ENCODE assay signal across 9 cellular contexts in genomic region chr15:55741592-55742497, GRCh38. TPM values are rescaled to one million over a fixed set of nuclear protein-coding genes. Genes with fewer than 3 reads are reported as not detected.
DNase-seq lines count a peak whose midpoint lies in the region; ATAC-seq and TF ChIP-seq lines count a peak whose summit lies in the region.
"Had no signal": no experiment of that assay in that cellular context is flagged by ENCODE, and none has a peak within 500 bp of the region (broad histone marks: within the 10 kb centered on the region; RNA-seq: fewer than 3 reads in every experiment).

No MANE protein-coding gene starts in this region.

- no peak overlapping the region for H3K4me3 Mint-ChIP-seq in activated T-cell treated with anti-CD3 and anti-CD28 coated beads, Interleukin-2, amount 50 U/mL, for 4 hours

- TF ChIP-seq CTCF in HL-60 (IDR thresholded peaks at IDR 0.05; ENCODE audit: insufficient read depth, low read length): no peak

- H3K27me3 Mint-ChIP-seq in activated T-cell treated with anti-CD3 and anti-CD28 coated beads, Interleukin-2, amount 50 U/mL, for 4 hours (ENCODE audit: low read depth): peaks cover 39% of the 10 kb centered on the region

- H3K9me3 ChIP-seq in BLaER1 (no peaks in the 10 kb centered on the region), right cardiac atrium (ENCODE audit: control insufficient read depth, low read length) (no peaks in the 10 kb centered on the region)

- peak overlapping the region; percentile 99 for H3K4me2 ChIP-seq in BLaER1

- intact Hi-C loops in right cardiac atrium (cut with DNase I): no loop called here

- DNase-seq in HL-60 (ENCODE audit: low read depth in 1 of 2, low spot score in 1 of 2) (no peak), right cardiac atrium (peak in 2 of 3 donors; percentile 64 to 66), MV-4-11 (lab: John Stamatoyannopoulos, UW) (no peak), activated gamma-delta T cell (lab: John Stamatoyannopoulos, UW) (no peak)
- DNase-seq in activated T-cell treated with anti-CD3 and anti-CD28 coated beads, Interleukin-2, amount 50 U/mL, for 4 hours: no peak

- ATAC-seq in activated T-cell treated with anti-CD3 and anti-CD28 coated beads, Interleukin-2, amount 50 U/mL, for 4 hours: peak; percentile 34 to 51
- ATAC-seq in right cardiac atrium: no peak
- ATAC-seq in HG03571 (IDR thresholded peaks at IDR 0.05; ENCODE audit: unreplicated experiment): no peak

- H3K36me3 ChIP-seq in BLaER1: no peaks in the 10 kb centered on the region

- H3K4me1 ChIP-seq in BLaER1: peaks cover 27% of the 10 kb centered on the region
- H3K4me1 ChIP-seq in right cardiac atrium (ENCODE audit: control insufficient read depth, insufficient read depth, low read length): no peaks in the 10 kb centered on the region

- H3K9me3 Mint-ChIP-seq in activated T-cell treated with anti-CD3 and anti-CD28 coated beads, Interleukin-2, amount 50 U/mL, for 4 hours: no peaks in the 10 kb centered on the region

- no peaks in the 10 kb centered on the region for H3K36me3 Mint-ChIP-seq in activated T-cell treated with anti-CD3 and anti-CD28 coated beads, Interleukin-2, amount 50 U/mL, for 4 hours (ENCODE audit: insufficient read depth)

- H3K4me3 ChIP-seq in BLaER1 (peak overlapping the region; percentile 77), HL-60 (replicated peaks; ENCODE audit: insufficient read depth, low read length) (peak overlapping the region; percentile 42), right cardiac atrium (ENCODE audit: low read length) (peak overlapping the region; percentile 78), skin epidermis (peak overlapping the region; percentile 36 to 67 (median 56))

- H4K20me1 ChIP-seq in BLaER1: peaks cover 16% of the 10 kb centered on the region; the same call in 1 of the 2 replicates

- H3K27ac ChIP-seq in BLaER1 (no peak overlapping the region), HL-60 (replicated peaks) (no peak overlapping the region), right cardiac atrium (ENCODE audit: low read length) (no peak overlapping the region), skin epidermis (peak overlapping the region in 4 of 21 experiments; percentile 7 to 50 (median 24))
- H3K27ac ChIP-seq: epithelial cell of prostate had no signal

- peaks cover 62% of the 10 kb centered on the region for H3K27me3 ChIP-seq in BLaER1
- peaks cover 49% of the 10 kb centered on the region for H3K27me3 ChIP-seq in HL-60 (ENCODE audit: insufficient read depth, poor library complexity, severe bottlenecking)
- no peaks in the 10 kb centered on the region for H3K27me3 ChIP-seq in right cardiac atrium (ENCODE audit: control insufficient read depth, insufficient read depth)

- H3K9ac ChIP-seq in BLaER1: peak overlapping the region; percentile 60; the same call in 1 of the 2 replicates

- 7% methylated on average over 46 of the region's 46 CpGs for WGBS in right cardiac atrium

- H3K4me1 Mint-ChIP-seq in activated T-cell treated with anti-CD3 and anti-CD28 coated beads, Interleukin-2, amount 50 U/mL, for 4 hours (ENCODE audit: low read depth): no peaks in the 10 kb centered on the region

RNA-seq across cellular contexts. Expression of gene PRTG, which starts 1.1 kb away (rescaled TPM):
- not detected for total RNA-seq in activated T-cell treated with anti-CD3 and anti-CD28 coated beads, Interleukin-2, amount 50 U/mL, for 4 hours
- 1 to 10 TPM in 1 of 4 donors, under 1 TPM in 3; 0.58 to 1.4 (median 0.62) TPM for total RNA-seq in right cardiac atrium
- 0.23 TPM for polyA plus RNA-seq in right cardiac atrium

Comparison
In these comparisons a context has a peak if more than half of its experiments do, and no peak if none do; other contexts are left out.
1. DNase-seq: peak in right cardiac atrium (2 of 3); none in HL-60 (0 of 2), activated T-cell treated with anti-CD3 and anti-CD28 coated beads, Interleukin-2, amount 50 U/mL, for 4 hours (single experiment), MV-4-11 (single experiment) and activated gamma-delta T cell (single experiment).
2. ATAC-seq: peak in activated T-cell treated with anti-CD3 and anti-CD28 coated beads, Interleukin-2, amount 50 U/mL, for 4 hours (2 of 2); none in right cardiac atrium (0 of 2) and HG03571 (single experiment).
3. Peak in every context shown above with its lines, with median percentiles within 50 percentile points of each other: H3K4me3 ChIP-seq.